In genomic region chr14:105117710-105118385, GRCh38 we compare ENCODE assay signal across 19 cellular contexts. TPM values are rescaled to one million over a fixed set of nuclear protein-coding genes. Genes with fewer than 3 reads are reported as not detected.
DNase-seq lines count a peak whose midpoint lies in the region; ATAC-seq and TF ChIP-seq lines count a peak whose summit lies in the region.
"Had no signal": no experiment of that assay in that cellular context is flagged by ENCODE, and none has a peak within 500 bp of the region (broad histone marks: within the 10 kb centered on the region; RNA-seq: fewer than 3 reads in every experiment).

No MANE protein-coding gene starts in this region.

- H4K20me1 ChIP-seq in BLaER1, result peaks cover 28% of the 10 kb centered on the region

- TF ChIP-seq POLR2A in esophagus squamous epithelium (IDR thresholded peaks at IDR 0.05), result no peak

- peaks cover 14% of the 10 kb centered on the region for H3K9me3 Mint-ChIP-seq in activated T-cell treated with anti-CD3 and anti-CD28 coated beads, Interleukin-2, amount 50 U/mL, for 24 hours

- no peak for TF ChIP-seq CTCF in esophagus squamous epithelium (IDR thresholded peaks at IDR 0.05)

- H3K4me3 Mint-ChIP-seq in activated T-cell treated with anti-CD3 and anti-CD28 coated beads, Interleukin-2, amount 50 U/mL, for 24 hours, result no peak overlapping the region
- H3K4me3 Mint-ChIP-seq: CD4-positive, CD25-positive, alpha-beta regulatory T cell had no signal

- H3K9me3 ChIP-seq in BLaER1 (peaks cover 44% of the 10 kb centered on the region), esophagus squamous epithelium (peaks cover 0 to 10% (median 0%) of the 10 kb centered on the region in 3 donors)

- H3K36me3 ChIP-seq in BLaER1 (peaks cover 70% of the 10 kb centered on the region), esophagus squamous epithelium (no peaks in the 10 kb centered on the region)
- H3K36me3 ChIP-seq: Peyer's patch had no signal

- DNase-seq in D341Med (ENCODE audit: low spot score) (peak; percentile 8), esophagus squamous epithelium (lab: John Stamatoyannopoulos, UW) (no peak), sciatic nerve (ENCODE audit: low spot score) (peak; percentile 35), SIG-M5 (lab: John Stamatoyannopoulos, UW) (no peak), NCI-H1694 treated with DMSO at 0.1 percent for 48 hours (lab: John Stamatoyannopoulos, UW) (no peak)
- DNase-seq in activated T-cell treated with anti-CD3 and anti-CD28 coated beads, Interleukin-2, amount 50 U/mL, for 24 hours, result no peak
- DNase-seq: Calu3; CD4-positive, CD25-positive, alpha-beta regulatory T cell; NCI-H1048; NCI-H1436 treated with DMSO at 0.1 percent for 48 hours; NCI-H2081 treated with DMSO at 0.1 percent for 48 hours; NCI-H510A; NCI-H82; Peyer's patch; SHP77 treated with DMSO at 0.1 percent for 48 hours had no signal

- ATAC-seq in sciatic nerve, result no peak

- peak overlapping the region; percentile 74; the same call in 1 of the 2 replicates for H3K9ac ChIP-seq in BLaER1
- H3K9ac ChIP-seq: KMS-11 had no signal

- H3K27ac ChIP-seq in BLaER1 (peak overlapping the region; percentile 88), esophagus squamous epithelium (peak overlapping the region; percentile 67 to 86 (median 82))
- H3K27ac ChIP-seq: KMS-11, Peyer's patch had no signal

- H3K36me3 Mint-ChIP-seq in activated T-cell treated with anti-CD3 and anti-CD28 coated beads, Interleukin-2, amount 50 U/mL, for 24 hours (ENCODE audit: low read depth), result no peaks in the 10 kb centered on the region
- H3K36me3 Mint-ChIP-seq: CD4-positive, CD25-positive, alpha-beta regulatory T cell had no signal

- no peak overlapping the region for H3K4me3 ChIP-seq in BLaER1
- no peak overlapping the region for H3K4me3 ChIP-seq in esophagus squamous epithelium
- H3K4me3 ChIP-seq: Peyer's patch had no signal

- H3K27me3 Mint-ChIP-seq in activated T-cell treated with anti-CD3 and anti-CD28 coated beads, Interleukin-2, amount 50 U/mL, for 24 hours, result peaks cover 21% of the 10 kb centered on the region

- no peaks in the 10 kb centered on the region for H3K4me1 Mint-ChIP-seq in activated T-cell treated with anti-CD3 and anti-CD28 coated beads, Interleukin-2, amount 50 U/mL, for 24 hours (ENCODE audit: low read depth)

- peak overlapping the region; percentile 89 for H3K4me2 ChIP-seq in BLaER1
- H3K4me2 ChIP-seq: KMS-11 had no signal

- intact Hi-C loops in esophagus squamous epithelium (cut with DNase I), result no loop called here
- intact Hi-C loops in sciatic nerve (cut with DNase I), result no loop called here

- 81 to 92% methylated on average over 4 to 7 of the region's 7 CpGs for WGBS in esophagus squamous epithelium, 2 donors

- H3K27ac Mint-ChIP-seq in activated T-cell treated with anti-CD3 and anti-CD28 coated beads, Interleukin-2, amount 50 U/mL, for 24 hours, result no peak overlapping the region
- H3K27ac Mint-ChIP-seq: CD4-positive, CD25-positive, alpha-beta regulatory T cell had no signal

- H3K4me1 ChIP-seq in BLaER1 (peaks cover 71% of the 10 kb centered on the region), esophagus squamous epithelium (peaks cover 0 to 51% (median 20%) of the 10 kb centered on the region in 3 donors)
- H3K4me1 ChIP-seq: Peyer's patch had no signal

- H3K27me3 ChIP-seq in BLaER1 (no peaks in the 10 kb centered on the region), esophagus squamous epithelium (peaks cover 0 to 7% (median 0%) of the 10 kb centered on the region in 4 donors)
- H3K27me3 ChIP-seq: Peyer's patch had no signal

RNA-seq across cellular contexts. Expression of gene JAG2, which starts 50.7 kb away (rescaled TPM):
- 10 to 100 TPM; 20.7 to 29.4 (median 23.3) TPM for total RNA-seq in esophagus squamous epithelium
- 24.9 TPM for total RNA-seq in sciatic nerve

RNA-seq across cellular contexts. Expression of gene GPR132, which starts 52.6 kb away (rescaled TPM):
- total RNA-seq in esophagus squamous epithelium, result 1 to 10 TPM in 3 of 4 donors, under 1 TPM in 1; 0.79 to 5.0 (median 1.6) TPM
- total RNA-seq in sciatic nerve, result 3.2 TPM
- total RNA-seq: H1, M059J had no signal

Comparison
In these comparisons a context has a peak if more than half of its experiments do, and no peak if none do; other contexts are left out.
1. DNase-seq: peak in D341Med (single experiment) and sciatic nerve (single experiment); none in esophagus squamous epithelium (single experiment), SIG-M5 (single experiment), activated T-cell treated with anti-CD3 and anti-CD28 coated beads, Interleukin-2, amount 50 U/mL, for 24 hours (single experiment) and NCI-H1694 treated with DMSO at 0.1 percent for 48 hours (single experiment).